8 cellular contexts compared by ENCODE assay signal in genomic region chr11:65500262-65501004, GRCh38. TPM values are rescaled to one million over a fixed set of nuclear protein-coding genes. Genes with fewer than 3 reads are reported as not detected.
DNase-seq lines count a peak whose midpoint lies in the region; ATAC-seq and TF ChIP-seq lines count a peak whose summit lies in the region.

No MANE protein-coding gene starts in this region.

- peak in 1 of 2 donors; percentile 6 for TF ChIP-seq POLR2A in uterus (IDR thresholded peaks at IDR 0.05)

- WGBS in lung, 2 donors, result 1% methylated on average over 20 of the region's 20 CpGs

- H3K27ac ChIP-seq in OCI-LY3 (ENCODE audit: low read length) (peak overlapping the region; percentile 91), lung (ENCODE audit: low read depth in 1 of 2, low read length in 1 of 2) (peak overlapping the region; percentile 96 to 100), uterus (peak overlapping the region; percentile 96 to 97)

- H3K4me2 ChIP-seq in OCI-LY3 (ENCODE audit: low read length), result peak overlapping the region; percentile 95

- H3K9ac ChIP-seq in OCI-LY3 (ENCODE audit: low read length), result peak overlapping the region; percentile 99

- peaks cover 92% of the 10 kb centered on the region for H3K79me2 ChIP-seq in OCI-LY3 (ENCODE audit: low read length)

- H2AFZ ChIP-seq in OCI-LY3 (ENCODE audit: low read depth, low read length), result no peak overlapping the region

- H3K4me1 ChIP-seq in OCI-LY3 (ENCODE audit: low read length), result peaks cover 56% of the 10 kb centered on the region
- H3K4me1 ChIP-seq in lung (ENCODE audit: control insufficient read depth in 2 of 2, insufficient read depth in 2 of 2, low read length in 2 of 2), result peaks cover 0 to 7% of the 10 kb centered on the region in 2 donors
- H3K4me1 ChIP-seq in uterus, result peaks cover 0 to 7% of the 10 kb centered on the region in 2 donors

- intact Hi-C loops in uterus (cut with DNase I; ENCODE audit: low total_unique reads), result no loop called here

- H3K4me3 ChIP-seq in OCI-LY3 (ENCODE audit: low read length) (peak overlapping the region; percentile 83), lung (peak overlapping the region; percentile 88), uterus (peak overlapping the region; percentile 85 to 90)

- TF ChIP-seq CTCF in OCI-LY3 (IDR thresholded peaks at IDR 0.05; ENCODE audit: low read depth, low read length) (no peak), lung (IDR thresholded peaks at IDR 0.05; ENCODE audit: control extremely low read depth, extremely low read depth) (no peak), uterus (IDR thresholded peaks at IDR 0.05) (no peak)

- ATAC-seq in lung (ENCODE audit: insufficient read depth, low FRiP score) (no peak), HG03460 (IDR thresholded peaks at IDR 0.05; ENCODE audit: unreplicated experiment) (no peak)

- peaks cover 64% of the 10 kb centered on the region for H3K36me3 ChIP-seq in OCI-LY3 (replicated peaks; ENCODE audit: low read depth, low read length)
- peaks cover 11 to 26% of the 10 kb centered on the region in 2 donors for H3K36me3 ChIP-seq in lung (ENCODE audit: control insufficient read depth in 2 of 2, insufficient read depth in 2 of 2, low read length in 2 of 2)
- no peaks in the 10 kb centered on the region for H3K36me3 ChIP-seq in uterus

- H3K9me3 ChIP-seq in OCI-LY3 (ENCODE audit: insufficient read depth, low read length) (no peaks in the 10 kb centered on the region), lung (ENCODE audit: control insufficient read depth in 2 of 2, insufficient read depth in 1 of 2, low read length in 1 of 2) (peaks cover 0 to 3% of the 10 kb centered on the region in 2 donors), uterus (no peaks in the 10 kb centered on the region)

- DNase-seq in activated T-cell treated with anti-CD3 and anti-CD28 coated beads, Interleukin-2, amount 50 U/mL, for 1 hour, result peak; percentile 60
- DNase-seq in activated T-cell treated with anti-CD3 and anti-CD28 coated beads for 4 hours, result no peak
- peak; percentile 42 for DNase-seq in central memory CD4-positive, alpha-beta T cell
- DNase-seq in lung (ENCODE audit: low spot score), result no peak
- DNase-seq in uterus, result peak in 1 of 2 donors; percentile 64
- DNase-seq in ureter (ENCODE audit: low spot score), result no peak

- H4K20me1 ChIP-seq in OCI-LY3 (ENCODE audit: insufficient read depth, low read length), result peaks cover 61% of the 10 kb centered on the region

- H3K27me3 ChIP-seq in OCI-LY3 (ENCODE audit: low read depth, low read length), result no peaks in the 10 kb centered on the region
- no peaks in the 10 kb centered on the region for H3K27me3 ChIP-seq in lung (ENCODE audit: control insufficient read depth, insufficient read depth)
- no peaks in the 10 kb centered on the region for H3K27me3 ChIP-seq in uterus

RNA-seq across cellular contexts. Expression of gene MALAT1, which starts 1.6 kb away (rescaled TPM):
- total RNA-seq in lung (over 10,000 TPM; 10,633 to 48,332 TPM), uterus (over 10,000 TPM in 3 of 4 donors, 1,000 to 10,000 TPM in 1; 6,732 to 19,335 (median 13,886) TPM), ureter (19,443 TPM)
- polyA plus RNA-seq in lung, result 1,000 to 10,000 TPM in 1 of 2 donors, 100 to 1,000 TPM in 1; 125 to 2,965 TPM

RNA-seq across cellular contexts. Expression of gene SCYL1, which starts 24.4 kb away (rescaled TPM):
- total RNA-seq in lung (10 to 100 TPM; 54.3 to 93.8 TPM), uterus (100 to 1,000 TPM in 1 of 4 donors, 10 to 100 TPM in 3; 28.8 to 101 (median 70.1) TPM), ureter (62.9 TPM)
- polyA plus RNA-seq in lung, result 100 to 1,000 TPM in 1 of 2 donors, 10 to 100 TPM in 1; 79.1 to 107 TPM

RNA-seq across cellular contexts. Expression of gene LTBP3, which starts 57.7 kb away (rescaled TPM):
- 100 to 1,000 TPM; 100 to 111 TPM for total RNA-seq in lung
- polyA plus RNA-seq in lung, result 10 to 100 TPM; 39.1 to 46.6 TPM
- total RNA-seq in uterus, result 100 to 1,000 TPM; 131 to 240 (median 217) TPM
- 120 TPM for total RNA-seq in ureter

Comparison
In these comparisons a context has a peak if more than half of its experiments do, and no peak if none do; other contexts are left out.
1. DNase-seq: peak in activated T-cell treated with anti-CD3 and anti-CD28 coated beads, Interleukin-2, amount 50 U/mL, for 1 hour (single experiment) and central memory CD4-positive, alpha-beta T cell (single experiment); none in activated T-cell treated with anti-CD3 and anti-CD28 coated beads for 4 hours (single experiment), lung (single experiment) and ureter (single experiment).
2. Peak in every context shown above with its lines, with median percentiles within 50 percentile points of each other: H3K27ac ChIP-seq and H3K4me3 ChIP-seq.